Comparison of ENCODE assay signal across 8 cellular contexts in the genomic region with DNA sequence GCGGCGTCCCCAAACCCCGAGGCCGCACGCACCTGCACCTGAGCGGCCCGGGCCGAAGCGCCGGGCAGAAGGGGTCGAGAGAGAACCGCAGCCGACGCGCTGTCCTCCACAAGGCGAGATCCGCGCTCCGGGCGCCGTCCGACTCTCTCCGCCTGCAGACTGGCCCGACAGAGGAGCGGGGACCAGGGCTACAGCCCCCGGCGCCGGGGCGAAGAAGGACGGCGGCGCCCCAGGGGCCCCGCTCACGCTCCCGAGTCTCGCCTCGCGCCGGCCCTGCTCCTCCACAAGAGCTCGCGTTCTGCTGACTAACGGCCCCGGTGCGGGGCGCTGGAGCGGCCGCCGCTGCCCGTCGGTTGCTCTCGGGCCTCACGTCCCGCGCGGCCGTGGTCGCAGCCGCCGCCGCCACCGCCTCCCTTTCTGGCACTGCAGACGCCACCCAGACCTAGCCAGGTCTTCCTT. TPM values are rescaled to one million over a fixed set of nuclear protein-coding genes. Genes with fewer than 3 reads are reported as not detected.
DNase-seq lines count a peak whose midpoint lies in the region; ATAC-seq and TF ChIP-seq lines count a peak whose summit lies in the region.

No MANE protein-coding gene starts in this region.

- peaks cover 5% of the 10 kb centered on the region for H3F3A ChIP-seq in smooth muscle cell (ENCODE audit: low read depth)

- H3K4me1 Mint-ChIP-seq in activated CD4-positive, alpha-beta memory T cell treated with anti-CD3 and anti-CD28 coated beads for 36 hours (ENCODE audit: low read depth): peaks cover 49% of the 10 kb centered on the region

- H3K36me3 ChIP-seq in left ventricle myocardium inferior (no peaks in the 10 kb centered on the region), smooth muscle cell (ENCODE audit: low read depth) (no peaks in the 10 kb centered on the region)

- H3K4me1 ChIP-seq in left ventricle myocardium inferior: peaks cover 81% of the 10 kb centered on the region
- H3K4me1 ChIP-seq in smooth muscle cell (ENCODE audit: low read depth): peaks cover 10% of the 10 kb centered on the region

- WGBS in smooth muscle cell (ENCODE audit: low lambda C conversion rate): 2% methylated on average over 49 of the region's 62 CpGs

- H3K4me2 ChIP-seq in smooth muscle cell: peak overlapping the region; percentile 96

- CTCF ChIA-PET in activated CD4-positive, alpha-beta memory T cell treated with anti-CD3 and anti-CD28 coated beads for 36 hours (lab: Charles Lee): interaction anchor here (0.8 to 1.9 kb wide), 7 partner anchors 16 to 127 kb away, joined by 3 to 11 read pairs (median 4); no protein-coding TSS in a partner anchor

- H3K4me3 ChIP-seq in left ventricle myocardium inferior: peak overlapping the region; percentile 98
- peak overlapping the region; percentile 83 for H3K4me3 ChIP-seq in smooth muscle cell

- peak overlapping the region; percentile 97 for H3K4me3 Mint-ChIP-seq in activated CD4-positive, alpha-beta memory T cell treated with anti-CD3 and anti-CD28 coated beads for 36 hours

- ATAC-seq in GM19025 (IDR thresholded peaks at IDR 0.05; ENCODE audit: low read depth, unreplicated experiment) (peak; percentile 9), HG03135 (IDR thresholded peaks at IDR 0.05; ENCODE audit: unreplicated experiment) (peak; percentile 19)

- H3K36me3 Mint-ChIP-seq in activated CD4-positive, alpha-beta memory T cell treated with anti-CD3 and anti-CD28 coated beads for 36 hours: peaks cover 6% of the 10 kb centered on the region

- peak overlapping the region; percentile 86 for H2AFZ ChIP-seq in smooth muscle cell (ENCODE audit: low read depth)

- H3K27me3 ChIP-seq in left ventricle myocardium inferior (ENCODE audit: low read depth) (no peaks in the 10 kb centered on the region), smooth muscle cell (ENCODE audit: low read depth) (no peaks in the 10 kb centered on the region)

- H3K9me3 Mint-ChIP-seq in activated CD4-positive, alpha-beta memory T cell treated with anti-CD3 and anti-CD28 coated beads for 36 hours: no peaks in the 10 kb centered on the region

- H3K27ac Mint-ChIP-seq in activated CD4-positive, alpha-beta memory T cell treated with anti-CD3 and anti-CD28 coated beads for 36 hours: peak overlapping the region; percentile 92

- H3K27me3 Mint-ChIP-seq in activated CD4-positive, alpha-beta memory T cell treated with anti-CD3 and anti-CD28 coated beads for 36 hours: no peaks in the 10 kb centered on the region

- TF ChIP-seq CTCF in left ventricle myocardium inferior (IDR thresholded peaks at IDR 0.05; ENCODE audit: borderline replicate concordance) (no peak), smooth muscle cell (IDR thresholded peaks at IDR 0.05; ENCODE audit: borderline replicate concordance, insufficient read depth, poor library complexity, severe bottlenecking) (no peak)

- H3K79me2 ChIP-seq in smooth muscle cell (ENCODE audit: low read depth): peaks cover 82% of the 10 kb centered on the region

- peak overlapping the region; percentile 74 for H3K9ac ChIP-seq in smooth muscle cell (ENCODE audit: low read depth)

- H4K20me1 ChIP-seq in smooth muscle cell (ENCODE audit: low read depth): peaks cover 69% of the 10 kb centered on the region

- H3K9me3 ChIP-seq in left ventricle myocardium inferior (replicated peaks) (no peaks in the 10 kb centered on the region), smooth muscle cell (replicated peaks; ENCODE audit: low read depth) (no peaks in the 10 kb centered on the region)

- H3K27ac ChIP-seq in left ventricle myocardium inferior (replicated peaks) (peak overlapping the region; percentile 97), smooth muscle cell (ENCODE audit: low read depth) (peak overlapping the region; percentile 70)

- POLR2A ChIA-PET in activated CD4-positive, alpha-beta memory T cell treated with anti-CD3 and anti-CD28 coated beads for 36 hours (lab: Charles Lee): interaction anchor here (0.8 to 1.5 kb wide), 4 partner anchors 13 to 146 kb away, joined by 3 to 8 read pairs (median 4); no protein-coding TSS in a partner anchor

- DNase-seq in AG08396 (ENCODE audit: low spot score) (peak; percentile 49), left ventricle myocardium inferior (no peak), smooth muscle cell (lab: John Stamatoyannopoulos, UW; ENCODE audit: unreplicated experiment) (no peak), NCI-H1930 (lab: John Stamatoyannopoulos, UW) (no peak)
- DNase-seq in activated CD4-positive, alpha-beta memory T cell treated with anti-CD3 and anti-CD28 coated beads for 36 hours: no peak
- no peak for DNase-seq in central memory CD4-positive, alpha-beta T cell

- intact Hi-C loops in activated CD4-positive, alpha-beta memory T cell treated with anti-CD3 and anti-CD28 coated beads for 36 hours (cut with micrococcal nuclease): loop anchor here (1.0 to 10.0 kb wide), 14 partner anchors 9 to 1656 kb away; a partner anchor contains a TSS
- intact Hi-C loops in left ventricle myocardium inferior (cut with micrococcal nuclease): no loop called here

RNA-seq across cellular contexts. Expression of a gene that starts 0.4 kb away (rescaled TPM):
- total RNA-seq in activated CD4-positive, alpha-beta memory T cell treated with anti-CD3 and anti-CD28 coated beads for 36 hours: 10 to 100 TPM; 11.4 to 11.7 TPM
- total RNA-seq in left ventricle myocardium inferior (10.2 TPM), smooth muscle cell (26.7 and 41.1 TPM in 2 replicates)
- polyA plus RNA-seq in smooth muscle cell: 14.1 and 20.6 TPM in 2 replicates

RNA-seq across cellular contexts. Expression of a gene that starts 0.8 kb away (rescaled TPM):
- 1 to 10 TPM; 7.3 to 7.5 TPM for total RNA-seq in activated CD4-positive, alpha-beta memory T cell treated with anti-CD3 and anti-CD28 coated beads for 36 hours
- total RNA-seq in left ventricle myocardium inferior (6.3 TPM), smooth muscle cell (9.1 and 10.2 TPM in 2 replicates)
- 11.8 and 14.1 TPM in 2 replicates for polyA plus RNA-seq in smooth muscle cell
